ENCODE assay signal across 10 cellular contexts in the genomic region with DNA sequence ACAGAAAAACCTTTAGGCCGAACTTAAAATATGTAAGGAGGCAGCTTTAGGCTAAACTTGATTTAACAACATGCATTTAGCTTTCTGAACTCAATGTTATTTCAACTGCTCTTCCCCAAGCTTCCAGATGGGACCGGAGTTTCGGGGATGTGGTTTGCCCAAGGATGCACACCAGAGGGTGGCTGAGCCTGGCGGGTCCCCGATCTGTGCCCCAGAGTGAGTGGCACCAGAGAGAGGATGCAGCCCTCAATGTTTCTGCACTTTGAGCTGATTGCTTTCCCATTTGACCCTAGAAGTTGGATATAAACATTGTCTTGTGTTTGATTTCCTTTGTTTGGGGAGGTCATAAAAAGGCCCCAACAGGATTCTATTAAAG.
DNase-seq lines count a peak whose midpoint lies in the region; ATAC-seq and TF ChIP-seq lines count a peak whose summit lies in the region.
"Had no signal": no experiment of that assay in that cellular context is flagged by ENCODE, and none has a peak within 500 bp of the region (broad histone marks: within the 10 kb centered on the region; RNA-seq: fewer than 3 reads in every experiment).

No MANE protein-coding gene starts in this region.

- no peak for TF ChIP-seq POLR2A in tibial nerve (IDR thresholded peaks at IDR 0.05)

- H3K27me3 Mint-ChIP-seq in activated naive CD4-positive, alpha-beta T cell treated with anti-CD3 and anti-CD28 coated beads for 36 hours (ENCODE audit: low read depth) = no peaks in the 10 kb centered on the region
- no peaks in the 10 kb centered on the region for H3K27me3 Mint-ChIP-seq in activated naive CD4-positive, alpha-beta T cell treated with anti-CD3 and anti-CD28 coated beads, Interleukin-2, amount 50 U/mL, for 24 hours

- peak; percentile 26 for DNase-seq in activated naive CD4-positive, alpha-beta T cell treated with anti-CD3 and anti-CD28 coated beads for 36 hours
- DNase-seq in activated naive CD4-positive, alpha-beta T cell treated with Interleukin-2 at 50 U/mL for 16 hours = no peak
- no peak for DNase-seq in mucosa of descending colon
- no peak for DNase-seq in tibial nerve (ENCODE audit: low spot score in 2 of 2)
- no peak for DNase-seq in brain microvascular endothelial cell
- DNase-seq in NCI-H526 treated with DMSO at 0.1 percent for 48 hours (lab: John Stamatoyannopoulos, UW) = no peak
- DNase-seq: NCI-H82, testis had no signal

- H3K36me3 ChIP-seq in mucosa of descending colon (ENCODE audit: low read depth) (no peaks in the 10 kb centered on the region), tibial nerve (no peaks in the 10 kb centered on the region), brain microvascular endothelial cell (replicated peaks) (no peaks in the 10 kb centered on the region)

- in situ Hi-C loops in brain microvascular endothelial cell (cut with HindIII; ENCODE audit: low pct_ligation_motif_present, low sequenced_read_pairs) = no loop called here

- H3K27ac Mint-ChIP-seq in activated naive CD4-positive, alpha-beta T cell treated with anti-CD3 and anti-CD28 coated beads for 36 hours = peak overlapping the region; percentile 81
- peak overlapping the region; percentile 79 for H3K27ac Mint-ChIP-seq in activated naive CD4-positive, alpha-beta T cell treated with anti-CD3 and anti-CD28 coated beads, Interleukin-2, amount 50 U/mL, for 24 hours

- 48 to 66% methylated on average over 5 of the region's 5 CpGs for WGBS in tibial nerve, 2 donors

- H3K4me3 Mint-ChIP-seq in activated naive CD4-positive, alpha-beta T cell treated with anti-CD3 and anti-CD28 coated beads for 36 hours = peak overlapping the region; percentile 58
- peak overlapping the region; percentile 70 for H3K4me3 Mint-ChIP-seq in activated naive CD4-positive, alpha-beta T cell treated with anti-CD3 and anti-CD28 coated beads, Interleukin-2, amount 50 U/mL, for 24 hours

- ATAC-seq in mucosa of descending colon (peak; percentile 14), esophagus mucosa (no peak)

- H3K27me3 ChIP-seq in tibial nerve (no peaks in the 10 kb centered on the region), brain microvascular endothelial cell (replicated peaks) (peaks cover 4% of the 10 kb centered on the region)
- H3K27me3 ChIP-seq: testis had no signal

- no peaks in the 10 kb centered on the region for H3K36me3 Mint-ChIP-seq in activated naive CD4-positive, alpha-beta T cell treated with anti-CD3 and anti-CD28 coated beads for 36 hours (ENCODE audit: low read depth)
- no peaks in the 10 kb centered on the region for H3K36me3 Mint-ChIP-seq in activated naive CD4-positive, alpha-beta T cell treated with anti-CD3 and anti-CD28 coated beads, Interleukin-2, amount 50 U/mL, for 24 hours

- H3K4me1 ChIP-seq in mucosa of descending colon (ENCODE audit: low read depth) (no peaks in the 10 kb centered on the region), tibial nerve (peaks cover 0 to 31% (median 9%) of the 10 kb centered on the region in 4 donors)

- H3K27ac ChIP-seq in tibial nerve (peak overlapping the region in 3 of 4 donors; percentile 38 to 76 (median 70)), brain microvascular endothelial cell (no peak overlapping the region)
- H3K27ac ChIP-seq: testis had no signal

- no peaks in the 10 kb centered on the region for H3K9me3 Mint-ChIP-seq in activated naive CD4-positive, alpha-beta T cell treated with anti-CD3 and anti-CD28 coated beads for 36 hours
- no peaks in the 10 kb centered on the region for H3K9me3 Mint-ChIP-seq in activated naive CD4-positive, alpha-beta T cell treated with anti-CD3 and anti-CD28 coated beads, Interleukin-2, amount 50 U/mL, for 24 hours

- CTCF ChIA-PET in activated naive CD4-positive, alpha-beta T cell treated with anti-CD3 and anti-CD28 coated beads for 36 hours (lab: Charles Lee) = interaction anchor here (2.1 kb wide), 1 partner anchor 68 kb away, joined by 6 read pairs; no protein-coding TSS in a partner anchor

- TF ChIP-seq CTCF in mucosa of descending colon (IDR thresholded peaks at IDR 0.05) (no peak), tibial nerve (IDR thresholded peaks at IDR 0.05) (no peak), brain microvascular endothelial cell (IDR thresholded peaks at IDR 0.05; ENCODE audit: low read depth, low read length, missing control alignments) (no peak)

- H3K4me3 ChIP-seq in mucosa of descending colon = no peak overlapping the region
- H3K4me3 ChIP-seq in tibial nerve = peak overlapping the region in 1 of 4 donors; percentile 24
- no peak overlapping the region for H3K4me3 ChIP-seq in brain microvascular endothelial cell (ENCODE audit: low read depth, low read length)
- H3K4me3 ChIP-seq: testis had no signal

- intact Hi-C loops in activated naive CD4-positive, alpha-beta T cell treated with anti-CD3 and anti-CD28 coated beads for 36 hours (cut with micrococcal nuclease) = loop anchor here (1.0 kb wide), 1 partner anchor 56 kb away; no protein-coding TSS in a partner anchor
- intact Hi-C loops in mucosa of descending colon (cut with DNase I, micrococcal nuclease) = no loop called here

- H3K9me3 ChIP-seq in mucosa of descending colon (no peaks in the 10 kb centered on the region), tibial nerve (no peaks in the 10 kb centered on the region)
- H3K9me3 ChIP-seq: testis had no signal

- no peak for TF ChIP-seq EP300 in tibial nerve (IDR thresholded peaks at IDR 0.05)

- H3K4me1 Mint-ChIP-seq in activated naive CD4-positive, alpha-beta T cell treated with anti-CD3 and anti-CD28 coated beads for 36 hours (ENCODE audit: low read depth) = peaks cover 25% of the 10 kb centered on the region
- H3K4me1 Mint-ChIP-seq in activated naive CD4-positive, alpha-beta T cell treated with anti-CD3 and anti-CD28 coated beads, Interleukin-2, amount 50 U/mL, for 24 hours = peaks cover 35% of the 10 kb centered on the region
